ENCODE assay signal across 17 cellular contexts in the genomic region with DNA sequence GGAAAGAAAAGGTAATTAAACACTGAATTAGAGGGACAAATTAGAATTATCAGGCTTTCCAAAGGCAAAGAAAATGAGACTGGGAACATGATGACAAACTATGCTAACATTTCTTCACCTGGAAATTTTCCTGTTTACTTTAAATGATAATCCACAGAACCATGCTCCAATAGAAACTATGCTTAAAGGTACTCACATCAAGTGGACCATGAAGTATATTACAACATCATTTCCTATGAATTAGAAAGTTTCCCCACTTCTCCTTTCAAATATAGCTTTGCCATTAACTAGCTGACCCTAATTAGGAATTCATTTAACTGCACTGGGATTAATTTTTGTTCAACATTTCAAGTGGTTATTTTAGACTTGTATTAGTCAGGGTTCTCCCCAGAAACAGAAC.
A peak's percentile ranks its signal among the peaks of the same experiment; 100 is the strongest.
DNase-seq lines count a peak whose midpoint lies in the region; ATAC-seq, FAIRE-seq and TF ChIP-seq lines count a peak whose summit lies in the region.
"Had no signal": no experiment of that assay in that cellular context is flagged by ENCODE, and none has a peak within 500 bp of the region (broad histone marks: within the 10 kb centered on the region; RNA-seq: fewer than 3 reads in every experiment).

No MANE protein-coding gene starts in this region.

- no peak overlapping the region for H3K9ac ChIP-seq in GM12878 (ENCODE audit: control insufficient read depth, insufficient read depth, low read length)

- H3K36me3 ChIP-seq in GM12878 (ENCODE audit: control insufficient read depth in 2 of 2, insufficient read depth in 2 of 2, low read length in 1 of 2) (no peaks in the 10 kb centered on the region), left lung (no peaks in the 10 kb centered on the region)
- H3K36me3 ChIP-seq: BE2C had no signal

- H3K27ac ChIP-seq in GM12878 (ENCODE audit: control insufficient read depth, insufficient read depth): no peak overlapping the region
- H3K27ac ChIP-seq in left lung: no peak overlapping the region
- H3K27ac ChIP-seq: C4-2B had no signal

- no peaks in the 10 kb centered on the region for H3K4me1 ChIP-seq in GM12878 (ENCODE audit: control insufficient read depth, insufficient read depth, low read length)
- no peaks in the 10 kb centered on the region for H3K4me1 ChIP-seq in left lung
- H3K4me1 ChIP-seq: BE2C had no signal

- SMC1A ChIA-PET in GM12878 (lab: Charles Lee; ENCODE audit: uncharacterized antibody, unreplicated experiment): no interaction called here

- H2AFZ ChIP-seq in GM12878 (ENCODE audit: control insufficient read depth, low read depth, low read length): no peak overlapping the region

- H3K4me1 Mint-ChIP-seq in stimulated activated naive B cell treated with anti-CD40 and anti-IgM and Interleukin-4, amounts not matched to agents 10 μg/mL and 1 μg/mL and 100 μg/mL, for 72 hours: peaks cover 4 to 10% of the 10 kb centered on the region in 2 donors
- H3K4me1 Mint-ChIP-seq: CD4-positive, alpha-beta memory T cell had no signal

- no peaks in the 10 kb centered on the region for H3K9me3 Mint-ChIP-seq in stimulated activated naive B cell treated with anti-CD40 and anti-IgM and Interleukin-4, amounts not matched to agents 10 μg/mL and 1 μg/mL and 100 μg/mL, for 72 hours
- H3K9me3 Mint-ChIP-seq: CD4-positive, alpha-beta memory T cell; H9 had no signal

- no TSS peak for BruUV-seq in GM12878 (replicated peaks; lab: Mats Ljungman, UMichigan)

- H3K27me3 Mint-ChIP-seq in stimulated activated naive B cell treated with anti-CD40 and anti-IgM and Interleukin-4, amounts not matched to agents 10 μg/mL and 1 μg/mL and 100 μg/mL, for 72 hours: no peaks in the 10 kb centered on the region
- H3K27me3 Mint-ChIP-seq: CD4-positive, alpha-beta memory T cell had no signal

- ATAC-seq in GM12878: no peak
- ATAC-seq in left lung: peak; percentile 72
- ATAC-seq in stimulated activated naive B cell treated with anti-CD40 and anti-IgM and Interleukin-4, amounts not matched to agents 10 μg/mL and 1 μg/mL and 100 μg/mL, for 72 hours (replicated peaks): peak; percentile 53 to 63

- no peaks in the 10 kb centered on the region for H3K9me3 ChIP-seq in GM12878 (replicated peaks; ENCODE audit: control insufficient read depth, insufficient read depth, low read length)
- no peaks in the 10 kb centered on the region for H3K9me3 ChIP-seq in left lung
- H3K9me3 ChIP-seq: BE2C had no signal

- in situ Hi-C loops in GM12878 (cut with MboI): no loop called here

- no peaks in the 10 kb centered on the region for H4K20me1 ChIP-seq in GM12878 (ENCODE audit: control insufficient read depth, insufficient read depth)

- TF ChIP-seq CTCF in GM12878 (IDR thresholded peaks at IDR 0.05 in 2 of 3, conservative IDR thresholded peaks at IDR 0.05 in 1 of 3; ENCODE audit: control insufficient read depth in 2 of 3, extremely low read depth in 1 of 3, insufficient read depth in 1 of 3, low read depth in 3 of 3, low read length in 3 of 3): no peak
- no peak for TF ChIP-seq CTCF in left lung (IDR thresholded peaks at IDR 0.05)
- TF ChIP-seq CTCF in lower leg skin (IDR thresholded peaks at IDR 0.05): no peak

- H3K4me3 ChIP-seq in GM12878: no peak overlapping the region
- H3K4me3 ChIP-seq in left lung: no peak overlapping the region
- H3K4me3 ChIP-seq in lower leg skin (ENCODE audit: low read depth, poor library complexity, severe bottlenecking): no peak overlapping the region

- DNase-seq in GM12878 (ENCODE audit: low read depth, low spot score) (no peak), left lung (no peak), lower leg skin (ENCODE audit: low spot score in 2 of 2) (no peak), HTR-8/SVneo (ENCODE audit: insufficient read length, low spot score) (no peak), putamen (ENCODE audit: low spot score) (no peak)
- no peak for DNase-seq in stimulated activated naive B cell treated with anti-CD40 and anti-IgM and Interleukin-4, amounts not matched to agents 10 μg/mL and 1 μg/mL and 100 μg/mL, for 72 hours
- DNase-seq: ACHN; BE2C; CD4-positive, alpha-beta memory T cell; DMS153; DND-41; EL; H9 had no signal

- no peaks in the 10 kb centered on the region for H3K79me2 ChIP-seq in GM12878 (ENCODE audit: control insufficient read depth, insufficient read depth, low read length)

- no peak overlapping the region for H3K27ac Mint-ChIP-seq in stimulated activated naive B cell treated with anti-CD40 and anti-IgM and Interleukin-4, amounts not matched to agents 10 μg/mL and 1 μg/mL and 100 μg/mL, for 72 hours
- H3K27ac Mint-ChIP-seq: CD4-positive, alpha-beta memory T cell; H9 had no signal

- RAD21 ChIA-PET in GM12878 (lab: Charles Lee; ENCODE audit: unreplicated experiment): no interaction called here

- no peaks in the 10 kb centered on the region for H3K27me3 ChIP-seq in GM12878 (replicated peaks in 1 of 2; ENCODE audit: control insufficient read depth in 2 of 2, insufficient read depth in 2 of 2, low read length in 1 of 2)
- no peaks in the 10 kb centered on the region for H3K27me3 ChIP-seq in left lung
- H3K27me3 ChIP-seq: BE2C had no signal

- peak overlapping the region in 1 of 2 donors; percentile 20 for H3K4me3 Mint-ChIP-seq in stimulated activated naive B cell treated with anti-CD40 and anti-IgM and Interleukin-4, amounts not matched to agents 10 μg/mL and 1 μg/mL and 100 μg/mL, for 72 hours
- H3K4me3 Mint-ChIP-seq: CD4-positive, alpha-beta memory T cell; H9 had no signal

- TF ChIP-seq POLR2A in GM12878 (IDR thresholded peaks at IDR 0.05; ENCODE audit: low read depth, low read length) (no peak), lower leg skin (IDR thresholded peaks at IDR 0.05) (no peak)

- intact Hi-C loops in GM12878 (cut with micrococcal nuclease; ENCODE audit: unreplicated experiment) (no loop called here), left lung (cut with DNase I) (no loop called here), lower leg skin (cut with DNase I; ENCODE audit: low total_unique reads) (no loop called here)

- TF ChIP-seq RAD21 in GM12878 (IDR thresholded peaks at IDR 0.05; ENCODE audit: insufficient read depth, low read depth, low read length): no peak

- CTCF ChIA-PET in GM12878 (lab: Yijun Ruan, JAX): no interaction called here

- peaks cover 3 to 5% of the 10 kb centered on the region in 2 donors for H3K36me3 Mint-ChIP-seq in stimulated activated naive B cell treated with anti-CD40 and anti-IgM and Interleukin-4, amounts not matched to agents 10 μg/mL and 1 μg/mL and 100 μg/mL, for 72 hours

- FAIRE-seq in GM12878 (lab: Jason Lieb, UNC) (peak; percentile 52), HTR-8/SVneo (lab: Jason Lieb, UNC) (no peak)
- FAIRE-seq: GM12891, GM19239, H1 had no signal

- H3K4me2 ChIP-seq in GM12878 (ENCODE audit: control insufficient read depth, insufficient read depth): no peak overlapping the region

- no peak for TF ChIP-seq EP300 in GM12878 (IDR thresholded peaks at IDR 0.05; ENCODE audit: borderline replicate concordance in 1 of 2, control insufficient read depth in 1 of 2, low read depth in 2 of 2, low read length in 2 of 2)

- POLR2A ChIA-PET in GM12878 (lab: Charles Lee): no interaction called here

TF ChIP-seq in GM12878, 131 proteins besides CTCF, POLR2A, EP300 and RAD21:
- TF ChIP-seq SREBF1 (IDR thresholded peaks at IDR 0.05; ENCODE audit: low read length) (no peak), E2F8 (IDR thresholded peaks at IDR 0.05; ENCODE audit: low read depth, partially characterized antibody) (no peak), FOXM1 (IDR thresholded peaks at IDR 0.05; ENCODE audit: low read depth, low read length) (no peak), ZNF622 (IDR thresholded peaks at IDR 0.05) (no peak), TCF12 (IDR thresholded peaks at IDR 0.05; ENCODE audit: low read depth, low read length) (no peak), PBX3 (IDR thresholded peaks at IDR 0.05; ENCODE audit: insufficient replicate concordance, low read depth, low read length) (no peak), JUNB (IDR thresholded peaks at IDR 0.05) (no peak)
- TF ChIP-seq, protein P1, sequence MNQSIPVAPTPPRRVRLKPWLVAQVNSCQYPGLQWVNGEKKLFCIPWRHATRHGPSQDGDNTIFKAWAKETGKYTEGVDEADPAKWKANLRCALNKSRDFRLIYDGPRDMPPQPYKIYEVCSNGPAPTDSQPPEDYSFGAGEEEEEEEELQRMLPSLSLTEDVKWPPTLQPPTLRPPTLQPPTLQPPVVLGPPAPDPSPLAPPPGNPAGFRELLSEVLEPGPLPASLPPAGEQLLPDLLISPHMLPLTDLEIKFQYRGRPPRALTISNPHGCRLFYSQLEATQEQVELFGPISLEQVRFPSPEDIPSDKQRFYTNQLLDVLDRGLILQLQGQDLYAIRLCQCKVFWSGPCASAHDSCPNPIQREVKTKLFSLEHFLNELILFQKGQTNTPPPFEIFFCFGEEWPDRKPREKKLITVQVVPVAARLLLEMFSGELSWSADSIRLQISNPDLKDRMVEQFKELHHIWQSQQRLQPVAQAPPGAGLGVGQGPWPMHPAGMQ (IDR thresholded peaks at IDR 0.05; ENCODE audit: borderline replicate concordance): no peak
